26 cellular contexts compared by ENCODE assay signal in genomic region chr6:31161216-31162126, GRCh38. TPM values are rescaled to one million over a fixed set of nuclear protein-coding genes. Genes with fewer than 3 reads are reported as not detected.
DNase-seq lines count a peak whose midpoint lies in the region; ATAC-seq and TF ChIP-seq lines count a peak whose summit lies in the region.
"Had no signal": no experiment of that assay in that cellular context is flagged by ENCODE, and none has a peak within 500 bp of the region (broad histone marks: within the 10 kb centered on the region; RNA-seq: fewer than 3 reads in every experiment).

No MANE protein-coding gene starts in this region.

- peaks cover 59% of the 10 kb centered on the region for H3K36me3 ChIP-seq in DND-41 (ENCODE audit: insufficient read depth, low read length)
- H3K36me3 ChIP-seq: sigmoid colon, upper lobe of right lung had no signal

- CTCF ChIA-PET in activated CD4-positive, alpha-beta T cell treated with anti-CD3 and anti-CD28 coated beads for 36 hours (lab: Charles Lee) = interaction anchor here (0.5 to 1.1 kb wide), 3 partner anchors 11 to 36 kb away, joined by 3 read pairs; partner anchors contain the start of gene PSORS1C2

- peaks cover 59% of the 10 kb centered on the region for H3K79me2 ChIP-seq in DND-41 (ENCODE audit: insufficient read depth, low read length)

- H3K36me3 Mint-ChIP-seq in activated CD4-positive, alpha-beta T cell treated with anti-CD3 and anti-CD28 coated beads, Interleukin-2, amount 10 ng/mL, durations not matched to agents 24 days and 14 days (ENCODE audit: low read depth) = peaks cover 45% of the 10 kb centered on the region
- H3K36me3 Mint-ChIP-seq in activated CD4-positive, alpha-beta T cell treated with anti-CD3 and anti-CD28 coated beads for 36 hours (ENCODE audit: low read depth) = peaks cover 38% of the 10 kb centered on the region
- peaks cover 61% of the 10 kb centered on the region for H3K36me3 Mint-ChIP-seq in activated T-helper 2 cell treated with anti-CD3 and anti-CD28 coated beads, Interferon-gamma antibody, Interleukin-2, Interleukin-4, amounts not matched to agents 10 μg/mL and 5 μg/mL and 100 μg/mL, durations not matched to agents 14 hours and 24 hours and 36 hours (ENCODE audit: low read depth)
- H3K36me3 Mint-ChIP-seq: immature natural killer cell had no signal

- H4K20me1 ChIP-seq in DND-41 (ENCODE audit: insufficient read depth, low read length) = peaks cover 26% of the 10 kb centered on the region

- no peaks in the 10 kb centered on the region for H3K27me3 ChIP-seq in DND-41 (ENCODE audit: insufficient read depth, low read length, poor library complexity)
- H3K27me3 ChIP-seq: body of pancreas, sigmoid colon, upper lobe of right lung had no signal

- H3K4me1 Mint-ChIP-seq in activated CD4-positive, alpha-beta T cell treated with anti-CD3 and anti-CD28 coated beads, Interleukin-2, amount 10 ng/mL, durations not matched to agents 24 days and 14 days = peaks cover 54% of the 10 kb centered on the region
- H3K4me1 Mint-ChIP-seq in activated CD4-positive, alpha-beta T cell treated with anti-CD3 and anti-CD28 coated beads for 36 hours = peaks cover 59% of the 10 kb centered on the region
- peaks cover 33% of the 10 kb centered on the region for H3K4me1 Mint-ChIP-seq in activated T-helper 2 cell treated with anti-CD3 and anti-CD28 coated beads, Interferon-gamma antibody, Interleukin-2, Interleukin-4, amounts not matched to agents 10 μg/mL and 5 μg/mL and 100 μg/mL, durations not matched to agents 14 hours and 24 hours and 36 hours (ENCODE audit: low read depth)

- H3K27ac ChIP-seq in DND-41 (ENCODE audit: low read length) = no peak overlapping the region
- H3K27ac ChIP-seq: body of pancreas, sigmoid colon, upper lobe of right lung had no signal

- no peak for TF ChIP-seq CTCF in DND-41 (IDR thresholded peaks at IDR 0.05; ENCODE audit: borderline replicate concordance, extremely low read depth, low read length, poor library complexity, severe bottlenecking)

- H3K27me3 Mint-ChIP-seq in activated CD4-positive, alpha-beta T cell treated with anti-CD3 and anti-CD28 coated beads, Interleukin-2, amount 10 ng/mL, durations not matched to agents 24 days and 14 days = peaks cover 3% of the 10 kb centered on the region
- no peaks in the 10 kb centered on the region for H3K27me3 Mint-ChIP-seq in activated CD4-positive, alpha-beta T cell treated with anti-CD3 and anti-CD28 coated beads for 36 hours
- H3K27me3 Mint-ChIP-seq in activated T-helper 2 cell treated with anti-CD3 and anti-CD28 coated beads, Interferon-gamma antibody, Interleukin-2, Interleukin-4, amounts not matched to agents 10 μg/mL and 5 μg/mL and 100 μg/mL, durations not matched to agents 14 hours and 24 hours and 36 hours (ENCODE audit: low read depth) = no peaks in the 10 kb centered on the region

- no peak overlapping the region for H2AFZ ChIP-seq in DND-41 (ENCODE audit: low read depth, low read length)

- no peak overlapping the region for H3K9ac ChIP-seq in DND-41 (ENCODE audit: low read depth, low read length)
- H3K9ac ChIP-seq: SK-N-SH had no signal

- POLR2A ChIA-PET in activated CD4-positive, alpha-beta T cell treated with anti-CD3 and anti-CD28 coated beads for 36 hours (lab: Charles Lee) = no interaction called here

- no peaks in the 10 kb centered on the region for H3K9me3 Mint-ChIP-seq in activated CD4-positive, alpha-beta T cell treated with anti-CD3 and anti-CD28 coated beads, Interleukin-2, amount 10 ng/mL, durations not matched to agents 24 days and 14 days
- no peaks in the 10 kb centered on the region for H3K9me3 Mint-ChIP-seq in activated CD4-positive, alpha-beta T cell treated with anti-CD3 and anti-CD28 coated beads for 36 hours (ENCODE audit: low read depth)
- H3K9me3 Mint-ChIP-seq in activated T-helper 2 cell treated with anti-CD3 and anti-CD28 coated beads, Interferon-gamma antibody, Interleukin-2, Interleukin-4, amounts not matched to agents 10 μg/mL and 5 μg/mL and 100 μg/mL, durations not matched to agents 14 hours and 24 hours and 36 hours = no peaks in the 10 kb centered on the region
- H3K9me3 Mint-ChIP-seq: HFFc6, immature natural killer cell had no signal

- peaks cover 53% of the 10 kb centered on the region for H3K4me1 ChIP-seq in DND-41 (ENCODE audit: insufficient read depth, low read length)

- peak overlapping the region; percentile 35 for H3K4me3 Mint-ChIP-seq in activated CD4-positive, alpha-beta T cell treated with anti-CD3 and anti-CD28 coated beads, Interleukin-2, amount 10 ng/mL, durations not matched to agents 24 days and 14 days
- H3K4me3 Mint-ChIP-seq in activated CD4-positive, alpha-beta T cell treated with anti-CD3 and anti-CD28 coated beads for 36 hours = no peak overlapping the region
- H3K4me3 Mint-ChIP-seq in activated T-helper 2 cell treated with anti-CD3 and anti-CD28 coated beads, Interferon-gamma antibody, Interleukin-2, Interleukin-4, amounts not matched to agents 10 μg/mL and 5 μg/mL and 100 μg/mL, durations not matched to agents 14 hours and 24 hours and 36 hours (ENCODE audit: low read depth) = peak overlapping the region; percentile 3
- H3K4me3 Mint-ChIP-seq: HFFc6, immature natural killer cell had no signal

- peak overlapping the region; percentile 75 for H3K4me2 ChIP-seq in DND-41 (ENCODE audit: insufficient read depth, low read length)
- H3K4me2 ChIP-seq: SK-N-SH had no signal

- ATAC-seq in activated CD4-positive, alpha-beta T cell treated with anti-CD3 and anti-CD28 coated beads for 36 hours = no peak
- ATAC-seq in DND-41 (ENCODE audit: insufficient read depth, low read depth) (no peak), GM18909 (IDR thresholded peaks at IDR 0.05; ENCODE audit: poor library complexity, unreplicated experiment) (no peak)
- ATAC-seq: body of pancreas, left lobe of liver, upper lobe of right lung had no signal

- no peaks in the 10 kb centered on the region for H3K9me3 ChIP-seq in DND-41 (ENCODE audit: insufficient read depth, low read length, severe bottlenecking)
- H3K9me3 ChIP-seq: body of pancreas, sigmoid colon, SK-N-SH, upper lobe of right lung had no signal

- no peak for DNase-seq in activated CD4-positive, alpha-beta T cell treated with anti-CD3 and anti-CD28 coated beads, Interleukin-2, amount 10 ng/mL, durations not matched to agents 24 days and 14 days
- DNase-seq in activated CD4-positive, alpha-beta T cell treated with anti-CD3 and anti-CD28 coated beads for 36 hours = no peak
- DNase-seq in DND-41 = no peak
- DNase-seq in activated T-helper 2 cell treated with anti-CD3 and anti-CD28 coated beads, Interferon-gamma antibody, Interleukin-2, Interleukin-4, amounts not matched to agents 10 μg/mL and 5 μg/mL and 100 μg/mL, durations not matched to agents 14 hours and 24 hours and 36 hours (ENCODE audit: low spot score) = no peak
- no peak for DNase-seq in NCI-H2029 (lab: John Stamatoyannopoulos, UW)
- DNase-seq: 8988T; body of pancreas; DMS53; foreskin fibroblast; HFFc6; immature natural killer cell; NCI-H1092 treated with DMSO at 0.1 percent for 48 hours; NCI-H1930; NCI-H2227 treated with DMSO at 0.1 percent for 48 hours; NCI-H748 treated with DMSO at 0.1 percent for 48 hours; sigmoid colon; SK-N-SH; stimulated activated CD8-positive, alpha-beta memory T cell treated with anti-CD3 and anti-CD28 coated beads, Interleukin-4, amount 100 ng/mL, for 48 hours; T-helper 9 cell; upper lobe of right lung had no signal

- intact Hi-C loops in activated CD4-positive, alpha-beta T cell treated with anti-CD3 and anti-CD28 coated beads, Interleukin-2, amount 10 ng/mL, durations not matched to agents 24 days and 14 days (cut with micrococcal nuclease) = no loop called here
- intact Hi-C loops in activated CD4-positive, alpha-beta T cell treated with anti-CD3 and anti-CD28 coated beads for 36 hours (cut with DNase I, micrococcal nuclease) = no loop called here
- intact Hi-C loops in activated T-helper 2 cell treated with anti-CD3 and anti-CD28 coated beads, Interferon-gamma antibody, Interleukin-2, Interleukin-4, amounts not matched to agents 10 μg/mL and 5 μg/mL and 100 μg/mL, durations not matched to agents 14 hours and 24 hours and 36 hours (cut with micrococcal nuclease) = no loop called here

- no peak overlapping the region for H3K4me3 ChIP-seq in DND-41 (ENCODE audit: low read depth in 1 of 2, low read length in 2 of 2)
- H3K4me3 ChIP-seq: body of pancreas, sigmoid colon, upper lobe of right lung had no signal

- H3K27ac Mint-ChIP-seq in activated CD4-positive, alpha-beta T cell treated with anti-CD3 and anti-CD28 coated beads, Interleukin-2, amount 10 ng/mL, durations not matched to agents 24 days and 14 days = no peak overlapping the region
- H3K27ac Mint-ChIP-seq in activated CD4-positive, alpha-beta T cell treated with anti-CD3 and anti-CD28 coated beads for 36 hours = no peak overlapping the region
- no peak overlapping the region for H3K27ac Mint-ChIP-seq in activated T-helper 2 cell treated with anti-CD3 and anti-CD28 coated beads, Interferon-gamma antibody, Interleukin-2, Interleukin-4, amounts not matched to agents 10 μg/mL and 5 μg/mL and 100 μg/mL, durations not matched to agents 14 hours and 24 hours and 36 hours
- H3K27ac Mint-ChIP-seq: HFFc6 had no signal

RNA-seq across cellular contexts. Expression of gene TCF19, which starts 3.1 kb away (rescaled TPM):
- 79.5 and 82.6 TPM in 2 replicates for total RNA-seq in activated CD4-positive, alpha-beta T cell treated with anti-CD3 and anti-CD28 coated beads, Interleukin-2, amount 10 ng/mL, durations not matched to agents 24 days and 14 days
- 10 to 100 TPM; 82.6 to 88.0 TPM for total RNA-seq in activated CD4-positive, alpha-beta T cell treated with anti-CD3 and anti-CD28 coated beads for 36 hours
- 81.5 and 82.0 TPM in 2 replicates for total RNA-seq in activated T-helper 2 cell treated with anti-CD3 and anti-CD28 coated beads, Interferon-gamma antibody, Interleukin-2, Interleukin-4, amounts not matched to agents 10 μg/mL and 5 μg/mL and 100 μg/mL, durations not matched to agents 14 hours and 24 hours and 36 hours

RNA-seq across cellular contexts. Expression of gene CCHCR1, which starts 3.9 kb away (rescaled TPM):
- total RNA-seq in activated CD4-positive, alpha-beta T cell treated with anti-CD3 and anti-CD28 coated beads, Interleukin-2, amount 10 ng/mL, durations not matched to agents 24 days and 14 days = 51.5 and 52.7 TPM in 2 replicates
- total RNA-seq in activated CD4-positive, alpha-beta T cell treated with anti-CD3 and anti-CD28 coated beads for 36 hours = 10 to 100 TPM; 39.7 to 57.6 TPM
- 50.5 and 53.1 TPM in 2 replicates for total RNA-seq in activated T-helper 2 cell treated with anti-CD3 and anti-CD28 coated beads, Interferon-gamma antibody, Interleukin-2, Interleukin-4, amounts not matched to agents 10 μg/mL and 5 μg/mL and 100 μg/mL, durations not matched to agents 14 hours and 24 hours and 36 hours

RNA-seq across cellular contexts. Expression of gene POU5F1, which starts 9.0 kb away (rescaled TPM):
- total RNA-seq in activated CD4-positive, alpha-beta T cell treated with anti-CD3 and anti-CD28 coated beads, Interleukin-2, amount 10 ng/mL, durations not matched to agents 24 days and 14 days = not detected in 2 replicates
- total RNA-seq in activated CD4-positive, alpha-beta T cell treated with anti-CD3 and anti-CD28 coated beads for 36 hours = under 1 TPM in 1 of 2 experiments, not detected in 1; 0.21 TPM
- not detected in 2 replicates for total RNA-seq in activated T-helper 2 cell treated with anti-CD3 and anti-CD28 coated beads, Interferon-gamma antibody, Interleukin-2, Interleukin-4, amounts not matched to agents 10 μg/mL and 5 μg/mL and 100 μg/mL, durations not matched to agents 14 hours and 24 hours and 36 hours
- total RNA-seq: cerebellum had no signal

RNA-seq across cellular contexts. Expression of gene PSORS1C2, which starts 22.6 kb away (rescaled TPM):
- not detected in 2 replicates for total RNA-seq in activated CD4-positive, alpha-beta T cell treated with anti-CD3 and anti-CD28 coated beads, Interleukin-2, amount 10 ng/mL, durations not matched to agents 24 days and 14 days
- not detected for total RNA-seq in activated CD4-positive, alpha-beta T cell treated with anti-CD3 and anti-CD28 coated beads for 36 hours
- not detected in 2 replicates for total RNA-seq in activated T-helper 2 cell treated with anti-CD3 and anti-CD28 coated beads, Interferon-gamma antibody, Interleukin-2, Interleukin-4, amounts not matched to agents 10 μg/mL and 5 μg/mL and 100 μg/mL, durations not matched to agents 14 hours and 24 hours and 36 hours
- total RNA-seq: activated CD8-positive, alpha-beta memory T cell treated with anti-CD3 and anti-CD28 coated beads for 36 hours; body of pancreas; cerebellum; epithelial cell of proximal tubule; HFFc6; left lobe of liver; LHCN-M2; sigmoid colon; upper lobe of right lung had no signal

RNA-seq across cellular contexts. Expression of gene CDSN, which starts 41.2 kb away (rescaled TPM):
- not detected in 2 replicates for total RNA-seq in activated CD4-positive, alpha-beta T cell treated with anti-CD3 and anti-CD28 coated beads, Interleukin-2, amount 10 ng/mL, durations not matched to agents 24 days and 14 days
- not detected for total RNA-seq in activated CD4-positive, alpha-beta T cell treated with anti-CD3 and anti-CD28 coated beads for 36 hours
- total RNA-seq in activated T-helper 2 cell treated with anti-CD3 and anti-CD28 coated beads, Interferon-gamma antibody, Interleukin-2, Interleukin-4, amounts not matched to agents 10 μg/mL and 5 μg/mL and 100 μg/mL, durations not matched to agents 14 hours and 24 hours and 36 hours = not detected in 2 replicates
- total RNA-seq: activated CD8-positive, alpha-beta memory T cell treated with anti-CD3 and anti-CD28 coated beads for 36 hours; body of pancreas; cerebellum; epithelial cell of proximal tubule; HFFc6; left lobe of liver; LHCN-M2; sigmoid colon; upper lobe of right lung had no signal
